Comparison of ENCODE assay signal across 2 cellular contexts in the genomic region with DNA sequence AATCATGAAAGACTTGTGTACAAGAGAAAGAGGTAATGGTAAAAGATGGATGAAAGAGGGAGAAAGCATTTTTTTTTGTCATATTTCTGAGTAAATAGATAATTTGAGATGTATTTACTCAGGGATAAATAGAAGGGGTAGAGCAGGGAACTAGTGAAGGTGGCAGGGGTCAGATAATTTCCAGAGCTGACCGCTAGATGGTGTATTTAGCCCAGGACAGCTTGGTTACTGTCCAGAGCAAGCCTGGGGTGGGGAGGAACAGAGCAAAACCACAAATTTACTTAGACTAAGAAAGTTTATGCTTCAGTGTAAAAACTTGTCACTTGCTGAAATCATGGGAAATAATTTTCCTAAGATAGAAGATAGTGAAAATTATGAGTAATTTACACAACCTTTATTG.
TF ChIP-seq lines count a peak whose summit lies in the region.

No MANE protein-coding gene starts in this region.

TF ChIP-seq in A549, 52 proteins besides CTCF, POLR2A, EP300 and RAD21:
- TF ChIP-seq BHLHE40 (IDR thresholded peaks at IDR 0.05; ENCODE audit: low read depth, low read length): no peak
- TF ChIP-seq, protein P1, sequence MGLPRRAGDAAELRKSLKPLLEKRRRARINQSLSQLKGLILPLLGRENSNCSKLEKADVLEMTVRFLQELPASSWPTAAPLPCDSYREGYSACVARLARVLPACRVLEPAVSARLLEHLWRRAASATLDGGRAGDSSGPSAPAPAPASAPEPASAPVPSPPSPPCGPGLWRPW (IDR thresholded peaks at IDR 0.05): no peak
- TF ChIP-seq JUN (IDR thresholded peaks at IDR 0.05): no peak
- no peak for TF ChIP-seq MAFK (IDR thresholded peaks at IDR 0.05; ENCODE audit: partially characterized antibody)
- TF ChIP-seq SREBF2 (IDR thresholded peaks at IDR 0.05): no peak
- TF ChIP-seq KDM1A (IDR thresholded peaks at IDR 0.05; ENCODE audit: low read depth): no peak
- TF ChIP-seq HOXA7 (CRISPR knock-in tag; IDR thresholded peaks at IDR 0.05): no peak
- TF ChIP-seq, protein P2, sequence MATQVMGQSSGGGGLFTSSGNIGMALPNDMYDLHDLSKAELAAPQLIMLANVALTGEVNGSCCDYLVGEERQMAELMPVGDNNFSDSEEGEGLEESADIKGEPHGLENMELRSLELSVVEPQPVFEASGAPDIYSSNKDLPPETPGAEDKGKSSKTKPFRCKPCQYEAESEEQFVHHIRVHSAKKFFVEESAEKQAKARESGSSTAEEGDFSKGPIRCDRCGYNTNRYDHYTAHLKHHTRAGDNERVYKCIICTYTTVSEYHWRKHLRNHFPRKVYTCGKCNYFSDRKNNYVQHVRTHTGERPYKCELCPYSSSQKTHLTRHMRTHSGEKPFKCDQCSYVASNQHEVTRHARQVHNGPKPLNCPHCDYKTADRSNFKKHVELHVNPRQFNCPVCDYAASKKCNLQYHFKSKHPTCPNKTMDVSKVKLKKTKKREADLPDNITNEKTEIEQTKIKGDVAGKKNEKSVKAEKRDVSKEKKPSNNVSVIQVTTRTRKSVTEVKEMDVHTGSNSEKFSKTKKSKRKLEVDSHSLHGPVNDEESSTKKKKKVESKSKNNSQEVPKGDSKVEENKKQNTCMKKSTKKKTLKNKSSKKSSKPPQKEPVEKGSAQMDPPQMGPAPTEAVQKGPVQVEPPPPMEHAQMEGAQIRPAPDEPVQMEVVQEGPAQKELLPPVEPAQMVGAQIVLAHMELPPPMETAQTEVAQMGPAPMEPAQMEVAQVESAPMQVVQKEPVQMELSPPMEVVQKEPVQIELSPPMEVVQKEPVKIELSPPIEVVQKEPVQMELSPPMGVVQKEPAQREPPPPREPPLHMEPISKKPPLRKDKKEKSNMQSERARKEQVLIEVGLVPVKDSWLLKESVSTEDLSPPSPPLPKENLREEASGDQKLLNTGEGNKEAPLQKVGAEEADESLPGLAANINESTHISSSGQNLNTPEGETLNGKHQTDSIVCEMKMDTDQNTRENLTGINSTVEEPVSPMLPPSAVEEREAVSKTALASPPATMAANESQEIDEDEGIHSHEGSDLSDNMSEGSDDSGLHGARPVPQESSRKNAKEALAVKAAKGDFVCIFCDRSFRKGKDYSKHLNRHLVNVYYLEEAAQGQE (IDR thresholded peaks at IDR 0.05): no peak
- TF ChIP-seq EHMT2 (IDR thresholded peaks at IDR 0.05; ENCODE audit: low read depth): no peak
- TF ChIP-seq ELK1 (IDR thresholded peaks at IDR 0.05; ENCODE audit: low read depth, low read length): no peak
- TF ChIP-seq CHD4 (IDR thresholded peaks at IDR 0.05; ENCODE audit: borderline replicate concordance): no peak
- TF ChIP-seq ZFP36 (IDR thresholded peaks at IDR 0.05; ENCODE audit: borderline replicate concordance, partially characterized antibody): no peak
- TF ChIP-seq ZNF302 (CRISPR knock-in tag; IDR thresholded peaks at IDR 0.05): no peak
- TF ChIP-seq ATOH8 (CRISPR knock-in tag; IDR thresholded peaks at IDR 0.05; ENCODE audit: low read depth): no peak
- TF ChIP-seq PBX3 (IDR thresholded peaks at IDR 0.05): no peak
- TF ChIP-seq POLR2AphosphoS2 (conservative IDR thresholded peaks at IDR 0.05; ENCODE audit: low read length): no peak
- no peak for TF ChIP-seq RNF2 (IDR thresholded peaks at IDR 0.05; ENCODE audit: borderline replicate concordance, low read depth)
- TF ChIP-seq, protein P3, sequence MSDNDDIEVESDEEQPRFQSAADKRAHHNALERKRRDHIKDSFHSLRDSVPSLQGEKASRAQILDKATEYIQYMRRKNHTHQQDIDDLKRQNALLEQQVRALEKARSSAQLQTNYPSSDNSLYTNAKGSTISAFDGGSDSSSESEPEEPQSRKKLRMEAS (IDR thresholded peaks at IDR 0.05): no peak
- no peak for TF ChIP-seq TP53 (CRISPR knock-in tag; IDR thresholded peaks at IDR 0.05)
- no peak for TF ChIP-seq CBX2 (IDR thresholded peaks at IDR 0.05; ENCODE audit: borderline replicate concordance, low read depth)
TF ChIP-seq in A549: peak in this region for 0.

TF ChIP-seq in H1, 55 proteins besides CTCF, POLR2A, EP300 and RAD21:
- TF ChIP-seq BRCA1 (IDR thresholded peaks at IDR 0.05; ENCODE audit: low read depth, low read length): no peak
- TF ChIP-seq ZNF274 (IDR thresholded peaks at IDR 0.05; ENCODE audit: borderline replicate concordance, extremely low read depth, low read length): no peak
- no peak for TF ChIP-seq SP1 (IDR thresholded peaks at IDR 0.05; ENCODE audit: low read depth, low read length)
- TF ChIP-seq E2F6 (IDR thresholded peaks at IDR 0.05): no peak
- no peak for TF ChIP-seq SP4 (IDR thresholded peaks at IDR 0.05; ENCODE audit: low read length)
- no peak for TF ChIP-seq JUN (IDR thresholded peaks at IDR 0.05; ENCODE audit: low read depth, low read length)
- TF ChIP-seq RNF2 (IDR thresholded peaks at IDR 0.05; ENCODE audit: borderline replicate concordance, low read depth, low read length, missing control alignments, poor library complexity, severe bottlenecking): no peak
- TF ChIP-seq, protein P3 (IDR thresholded peaks at IDR 0.05): no peak
- no peak for TF ChIP-seq TAF1 (IDR thresholded peaks at IDR 0.05; ENCODE audit: low read depth, low read length)
- TF ChIP-seq BCL11A (IDR thresholded peaks at IDR 0.05; ENCODE audit: low read depth in 2 of 2, low read length in 2 of 2): no peak
- TF ChIP-seq KDM5A (IDR thresholded peaks at IDR 0.05; ENCODE audit: low read length): no peak
- TF ChIP-seq YY1 (IDR thresholded peaks at IDR 0.05; ENCODE audit: low read depth, low read length): no peak
- TF ChIP-seq EGR1 (IDR thresholded peaks at IDR 0.05; ENCODE audit: borderline replicate concordance, low read depth, low read length): no peak
- TF ChIP-seq KDM4A (IDR thresholded peaks at IDR 0.05; ENCODE audit: low read depth, low read length, severe bottlenecking): no peak
- no peak for TF ChIP-seq CHD2 (IDR thresholded peaks at IDR 0.05; ENCODE audit: low read length)
- no peak for TF ChIP-seq TCF12 (IDR thresholded peaks at IDR 0.05; ENCODE audit: low read depth, low read length)
- no peak for TF ChIP-seq MAFK (IDR thresholded peaks at IDR 0.05; ENCODE audit: low read depth, low read length)
- no peak for TF ChIP-seq NANOG (IDR thresholded peaks at IDR 0.05; ENCODE audit: insufficient read depth, low read depth, low read length, poor library complexity, severe bottlenecking)
